ENCODE assay signal across 8 cellular contexts in genomic region chr3:96813134-96813819, GRCh38. TPM values are rescaled to one million over a fixed set of nuclear protein-coding genes. Genes with fewer than 3 reads are reported as not detected.
DNase-seq lines count a peak whose midpoint lies in the region; ATAC-seq and TF ChIP-seq lines count a peak whose summit lies in the region.

No MANE protein-coding gene starts in this region.

- no peaks in the 10 kb centered on the region for H3K36me3 ChIP-seq in mesodermal cell (ENCODE audit: control insufficient read depth, insufficient read depth, low read length)

- WGBS in mesodermal cell (ENCODE audit: insufficient coverage in 2 of 2), 2 experiments, result 0 to 1% methylated on average over 53 to 66 of the region's 79 CpGs

- intact Hi-C loops in activated B cell treated with CpG ODN at 0.5 μM for 24 hours (cut with micrococcal nuclease), result no loop called here

- POLR2A ChIA-PET in activated B cell treated with CpG ODN at 0.5 μM for 24 hours (lab: Charles Lee), result no interaction called here

- no peaks in the 10 kb centered on the region for H3K4me1 ChIP-seq in mesodermal cell (ENCODE audit: control insufficient read depth, insufficient read depth, low read length, poor library complexity, severe bottlenecking)

- ATAC-seq in HG02678 (IDR thresholded peaks at IDR 0.05; ENCODE audit: unreplicated experiment) (peak; percentile 96), activated B cell treated with CpG ODN at 0.5 μM for 24 hours (ENCODE audit: low read depth) (peak; percentile 34)
- peak; percentile 85 for ATAC-seq in stimulated activated memory B cell treated with anti-CD40 and anti-IgM and Interleukin-4, amounts not matched to agents 10 μg/mL and 1 μg/mL and 100 μg/mL, for 72 hours

- H3K9me3 Mint-ChIP-seq in activated B cell treated with CpG ODN at 0.5 μM for 24 hours, result no peaks in the 10 kb centered on the region
- H3K9me3 Mint-ChIP-seq in stimulated activated memory B cell treated with anti-CD40 and anti-IgM and Interleukin-4, amounts not matched to agents 10 μg/mL and 1 μg/mL and 100 μg/mL, for 72 hours, result no peaks in the 10 kb centered on the region

- CTCF ChIA-PET in activated B cell treated with CpG ODN at 0.5 μM for 24 hours (lab: Charles Lee), result no interaction called here

- H3K4me1 Mint-ChIP-seq in activated B cell treated with CpG ODN at 0.5 μM for 24 hours, result peaks cover 18% of the 10 kb centered on the region
- H3K4me1 Mint-ChIP-seq in stimulated activated memory B cell treated with anti-CD40 and anti-IgM and Interleukin-4, amounts not matched to agents 10 μg/mL and 1 μg/mL and 100 μg/mL, for 72 hours, result peaks cover 7% of the 10 kb centered on the region

- peak; percentile 73 for DNase-seq in activated effector memory CD4-positive, alpha-beta T cell treated with anti-CD3 and anti-CD28 coated beads, Interleukin-2, amount 50 U/mL, for 16 hours
- DNase-seq in activated effector memory CD4-positive, alpha-beta T cell treated with Interleukin-2 at 50 U/mL for 16 hours, result no peak
- DNase-seq in NCI-H128 (lab: John Stamatoyannopoulos, UW; ENCODE audit: unreplicated experiment) (peak; percentile 18), activated B cell treated with CpG ODN at 0.5 μM for 24 hours (no peak), epidermal melanocyte (ENCODE audit: insufficient read length, low spot score) (peak; percentile 40)

- H3K27me3 Mint-ChIP-seq in activated B cell treated with CpG ODN at 0.5 μM for 24 hours, result peaks cover 19% of the 10 kb centered on the region
- H3K27me3 Mint-ChIP-seq in stimulated activated memory B cell treated with anti-CD40 and anti-IgM and Interleukin-4, amounts not matched to agents 10 μg/mL and 1 μg/mL and 100 μg/mL, for 72 hours, result peaks cover 33% of the 10 kb centered on the region

- H3K4me3 Mint-ChIP-seq in activated B cell treated with CpG ODN at 0.5 μM for 24 hours, result peak overlapping the region; percentile 12
- H3K4me3 Mint-ChIP-seq in stimulated activated memory B cell treated with anti-CD40 and anti-IgM and Interleukin-4, amounts not matched to agents 10 μg/mL and 1 μg/mL and 100 μg/mL, for 72 hours, result peak overlapping the region; percentile 62

- H3K4me3 ChIP-seq in mesodermal cell (ENCODE audit: extremely low read depth, insufficient read depth, low read length, poor library complexity, severe bottlenecking), result peak overlapping the region; percentile 54

- H3K9me3 ChIP-seq in mesodermal cell (ENCODE audit: control insufficient read depth, low read length), result no peaks in the 10 kb centered on the region

- H3K27ac Mint-ChIP-seq in activated B cell treated with CpG ODN at 0.5 μM for 24 hours, result no peak overlapping the region
- H3K27ac Mint-ChIP-seq in stimulated activated memory B cell treated with anti-CD40 and anti-IgM and Interleukin-4, amounts not matched to agents 10 μg/mL and 1 μg/mL and 100 μg/mL, for 72 hours, result no peak overlapping the region

- no peaks in the 10 kb centered on the region for H3K36me3 Mint-ChIP-seq in activated B cell treated with CpG ODN at 0.5 μM for 24 hours (ENCODE audit: low read depth)
- no peaks in the 10 kb centered on the region for H3K36me3 Mint-ChIP-seq in stimulated activated memory B cell treated with anti-CD40 and anti-IgM and Interleukin-4, amounts not matched to agents 10 μg/mL and 1 μg/mL and 100 μg/mL, for 72 hours

- H3K27ac ChIP-seq in mesodermal cell (ENCODE audit: low read depth, low read length, severe bottlenecking), result no peak overlapping the region

- TF ChIP-seq CTCF in activated B cell treated with CpG ODN at 0.5 μM for 24 hours (IDR thresholded peaks at IDR 0.05), result no peak

RNA-seq across cellular contexts. Expression of gene EPHA6, which starts 1.1 kb away (rescaled TPM):
- not detected in 2 replicates for total RNA-seq in activated B cell treated with CpG ODN at 0.5 μM for 24 hours
- polyA plus RNA-seq in mesodermal cell (2013, experiment 1 of 2), result 0.70 TPM
- polyA plus RNA-seq in mesodermal cell (2013, experiment 2 of 2), result 0.76 TPM

Comparison
In these comparisons a context has a peak if more than half of its experiments do, and no peak if none do; other contexts are left out.
1. DNase-seq: peak in activated effector memory CD4-positive, alpha-beta T cell treated with anti-CD3 and anti-CD28 coated beads, Interleukin-2, amount 50 U/mL, for 16 hours (single experiment), NCI-H128 (single experiment) and epidermal melanocyte (single experiment); none in activated effector memory CD4-positive, alpha-beta T cell treated with Interleukin-2 at 50 U/mL for 16 hours (single experiment) and activated B cell treated with CpG ODN at 0.5 μM for 24 hours (single experiment).
2. ATAC-seq: peak in every context shown above with its lines; median percentile 96 in HG02678; 85 in stimulated activated memory B cell treated with anti-CD40 and anti-IgM and Interleukin-4, amounts not matched to agents 10 μg/mL and 1 μg/mL and 100 μg/mL, for 72 hours; 34 in activated B cell treated with CpG ODN at 0.5 μM for 24 hours.